In genomic region chr13:49248433-49249002, GRCh38 we compare ENCODE assay signal across 8 cellular contexts. TPM values are rescaled to one million over a fixed set of nuclear protein-coding genes. Genes with fewer than 3 reads are reported as not detected.
DNase-seq lines count a peak whose midpoint lies in the region; ATAC-seq, FAIRE-seq and TF ChIP-seq lines count a peak whose summit lies in the region.

No MANE protein-coding gene starts in this region.

- FAIRE-seq in G401.6 (lab: Jason Lieb, UNC) = peak; percentile 60

- DNase-seq in GM23338 (ENCODE audit: low spot score) = no peak
- peak in 1 of 2 experiments; percentile 5 for DNase-seq in PC-9
- DNase-seq in coronary artery (ENCODE audit: low spot score) = no peak
- no peak for DNase-seq in lung (ENCODE audit: low spot score)
- DNase-seq in tibial nerve (ENCODE audit: low spot score in 2 of 2) = no peak
- DNase-seq in NCI-H1436 treated with DMSO at 0.1 percent for 48 hours (lab: John Stamatoyannopoulos, UW) = no peak
- DNase-seq in middle frontal gyrus (ENCODE audit: extremely low spot score, low spot score) = no peak

- CTCF ChIA-PET in PC-9 (lab: Charles Lee) = interaction anchor here (1.0 to 1.5 kb wide), 2 partner anchors 9 to 147 kb away, joined by 3 read pairs; no protein-coding TSS in a partner anchor

- peaks cover 6% of the 10 kb centered on the region; the same call in 1 of the 2 replicates for H3F3A ChIP-seq in GM23338 (replicated peaks; ENCODE audit: low read depth)
- 0 out of 2 replicates have a peak, but pooled peaks cover 8% of the 10 kb centered on the region for H3F3A ChIP-seq in PC-9 (ENCODE audit: insufficient read depth, low read depth)

- H3K4me1 ChIP-seq in GM23338 (ENCODE audit: insufficient read depth) (no peaks in the 10 kb centered on the region), PC-9 (replicated peaks; ENCODE audit: insufficient read depth) (peaks cover 13% of the 10 kb centered on the region), lung (ENCODE audit: control insufficient read depth in 2 of 2, insufficient read depth in 2 of 2, low read length in 2 of 2) (peaks cover 0 to 2% of the 10 kb centered on the region in 2 donors), tibial nerve (peaks cover 0 to 53% (median 12%) of the 10 kb centered on the region in 4 donors)

- H4K20me1 ChIP-seq in GM23338 (replicated peaks; ENCODE audit: insufficient read depth) (no peaks in the 10 kb centered on the region), PC-9 (ENCODE audit: insufficient read depth) (no peaks in the 10 kb centered on the region)

- H3K27ac Mint-ChIP-seq in GM23338 = peak overlapping the region; percentile 96

- peaks cover 9% of the 10 kb centered on the region for H3K27me3 Mint-ChIP-seq in GM23338 (ENCODE audit: insufficient read depth, low read depth, poor library complexity)

- H3K36me3 ChIP-seq in GM23338 (ENCODE audit: insufficient read depth) (no peaks in the 10 kb centered on the region), PC-9 (ENCODE audit: low read depth) (no peaks in the 10 kb centered on the region), lung (ENCODE audit: control insufficient read depth in 2 of 2, insufficient read depth in 2 of 2, low read length in 2 of 2) (peaks cover 2 to 3% of the 10 kb centered on the region in 2 donors), tibial nerve (peaks cover 0 to 14% (median 0%) of the 10 kb centered on the region in 3 donors)

- H3K9me2 ChIP-seq in GM23338 (ENCODE audit: insufficient read depth) (no peaks in the 10 kb centered on the region), PC-9 (ENCODE audit: insufficient read depth) (no peaks in the 10 kb centered on the region)

- ATAC-seq in GM23338 (peak; percentile 7), lung (ENCODE audit: insufficient read depth, low FRiP score) (peak; percentile 13)

- POLR2A ChIA-PET in PC-9 (lab: Charles Lee; ENCODE audit: unreplicated experiment) = interaction anchor here (0.7 kb wide), 2 partner anchors 32 to 294 kb away, joined by 3 to 4 read pairs; no protein-coding TSS in a partner anchor

- BruUV-seq in PC-9 (replicated peaks; lab: Mats Ljungman, UMichigan) = no TSS peak

- peak overlapping the region; percentile 76 for H3K4me3 ChIP-seq in GM23338
- H3K4me3 ChIP-seq in PC-9 = peak overlapping the region; percentile 76
- H3K4me3 ChIP-seq in coronary artery = peak overlapping the region; percentile 84
- peak overlapping the region; percentile 83 for H3K4me3 ChIP-seq in lung
- H3K4me3 ChIP-seq in tibial nerve = peak overlapping the region; percentile 60 to 91 (median 68)

- H3K9me3 Mint-ChIP-seq in GM23338 = no peaks in the 10 kb centered on the region

- peak overlapping the region; percentile 95 for H3K4me3 Mint-ChIP-seq in GM23338

- H3K4me1 Mint-ChIP-seq in GM23338 = peaks cover 2% of the 10 kb centered on the region; the same call in 1 of the 3 replicates

- intact Hi-C loops in PC-9 (cut with micrococcal nuclease; ENCODE audit: unreplicated experiment) = loop anchor here (5.0 kb wide), 2 partner anchors 194 to 271 kb away; partner anchors contain the start of genes CAB39L, FNDC3A and SETDB2

- no peak overlapping the region for H3K27ac ChIP-seq in GM23338 (ENCODE audit: low read depth)
- H3K27ac ChIP-seq in PC-9 = no peak overlapping the region; the same call in 1 of the 2 replicates
- peak overlapping the region; percentile 89 to 94 for H3K27ac ChIP-seq in coronary artery
- peak overlapping the region; percentile 85 to 97 for H3K27ac ChIP-seq in lung (ENCODE audit: low read depth in 1 of 2, low read length in 1 of 2)
- H3K27ac ChIP-seq in tibial nerve = peak overlapping the region; percentile 84 to 98 (median 90)

- peak in 1 of 2 experiments; percentile 24; a peak in 2 of 4 replicates for TF ChIP-seq CTCF in GM23338 (conservative IDR thresholded peaks at IDR 0.05; ENCODE audit: low read depth in 2 of 2)
- TF ChIP-seq CTCF in PC-9 (conservative IDR thresholded peaks at IDR 0.05) = no peak
- TF ChIP-seq CTCF in coronary artery (IDR thresholded peaks at IDR 0.05) = no peak
- TF ChIP-seq CTCF in lung (IDR thresholded peaks at IDR 0.05; ENCODE audit: control extremely low read depth, extremely low read depth) = no peak
- peak in 1 of 5 experiments; percentile 8 for TF ChIP-seq CTCF in tibial nerve (IDR thresholded peaks at IDR 0.05)

- no peaks in the 10 kb centered on the region for H3K9me3 ChIP-seq in PC-9 (ENCODE audit: insufficient read depth, low read depth)
- no peaks in the 10 kb centered on the region for H3K9me3 ChIP-seq in lung (ENCODE audit: control insufficient read depth in 2 of 2, insufficient read depth in 1 of 2, low read length in 1 of 2)
- no peaks in the 10 kb centered on the region for H3K9me3 ChIP-seq in tibial nerve

- peak overlapping the region; percentile 99 for H2AFZ ChIP-seq in GM23338
- peak overlapping the region; percentile 94 for H2AFZ ChIP-seq in PC-9

- no peaks in the 10 kb centered on the region for H3K27me3 ChIP-seq in GM23338 (ENCODE audit: insufficient read depth)
- peaks cover 22% of the 10 kb centered on the region for H3K27me3 ChIP-seq in PC-9 (ENCODE audit: insufficient read depth, low read depth)
- H3K27me3 ChIP-seq in lung (ENCODE audit: control insufficient read depth, insufficient read depth) = no peaks in the 10 kb centered on the region
- no peaks in the 10 kb centered on the region for H3K27me3 ChIP-seq in tibial nerve

- no peaks in the 10 kb centered on the region for H3K36me3 Mint-ChIP-seq in GM23338 (ENCODE audit: low read depth)

- 1 to 3% methylated on average over 18 of the region's 18 CpGs for WGBS in lung, 2 donors
- 1 to 2% methylated on average over 18 of the region's 18 CpGs for WGBS in tibial nerve, 2 donors

- TF ChIP-seq EP300 in tibial nerve (IDR thresholded peaks at IDR 0.05) = no peak

- no peak for TF ChIP-seq POLR2A in tibial nerve (IDR thresholded peaks at IDR 0.05)

- H3K79me2 ChIP-seq in GM23338 (replicated peaks; ENCODE audit: insufficient read depth) = no peaks in the 10 kb centered on the region
- H3K79me2 ChIP-seq in PC-9 (ENCODE audit: low read depth) = peaks cover 4% of the 10 kb centered on the region; the same call in 1 of the 2 replicates

- H3K4me2 ChIP-seq in GM23338 (peak overlapping the region; percentile 97), PC-9 (peak overlapping the region; percentile 89)

TF ChIP-seq in GM23338, 12 proteins besides CTCF, POLR2A, EP300 and RAD21 (continues in another document):
- TF ChIP-seq CREB1 (CRISPR knock-in tag; IDR thresholded peaks at IDR 0.05; ENCODE audit: low read depth) (no peak), ZNF331 (CRISPR knock-in tag; IDR thresholded peaks at IDR 0.05; ENCODE audit: low read depth) (no peak), STAT1 (IDR thresholded peaks at IDR 0.05; ENCODE audit: unreplicated experiment) (no peak), ETS1 (IDR thresholded peaks at IDR 0.05) (no peak), EZH2phosphoT487 (IDR thresholded peaks at IDR 0.05; ENCODE audit: unreplicated experiment) (no peak), POLR2AphosphoS5 (IDR thresholded peaks at IDR 0.05; ENCODE audit: low read depth) (no peak)

RNA-seq across cellular contexts. Expression of gene CDADC1, which starts 0.8 kb away (rescaled TPM):
- total RNA-seq in GM23338 (2014; rRNA removed; shearing (Covaris generic)) = 1.3 and 3.1 TPM in 2 replicates
- polyA plus RNA-seq in GM23338 (2016; fragmentation: Nextera tagmentation; extraction: Ambion mirVana) = 8.4 and 9.3 TPM in 2 replicates
- 12.4 and 12.9 TPM in 2 replicates for total RNA-seq in PC-9 (2021)
- 10 to 100 TPM in 1 of 2 donors, 1 to 10 TPM in 1; 8.9 to 11.6 TPM for total RNA-seq in lung
- 1 to 10 TPM; 5.2 to 5.3 TPM for polyA plus RNA-seq in lung
- total RNA-seq in tibial nerve = 10 to 100 TPM in 3 of 4 donors, 1 to 10 TPM in 1; 9.0 to 19.5 (median 14.1) TPM

RNA-seq across cellular contexts. Expression of gene MLNR, which starts 28.4 kb away (rescaled TPM):
- total RNA-seq in GM23338 (2014; rRNA removed; shearing (Covaris generic)) = 0.17 and 0.54 TPM in 2 replicates
- polyA plus RNA-seq in GM23338 (2016; fragmentation: Nextera tagmentation; extraction: Ambion mirVana) = 0.17 TPM in 1 of 2 replicates, not detected in the other
- total RNA-seq in PC-9 (2021) = not detected in 2 replicates
- not detected for total RNA-seq in lung
- under 1 TPM in 1 of 2 donors, not detected in 1; 0.02 TPM for polyA plus RNA-seq in lung
- total RNA-seq in tibial nerve = under 1 TPM in 1 of 4 donors, not detected in 3; 0.42 TPM

Comparison
In these comparisons a context has a peak if more than half of its experiments do, and no peak if none do; other contexts are left out.
1. H3K27ac ChIP-seq: peak in coronary artery (2 of 2), lung (2 of 2) and tibial nerve (4 of 4); none in GM23338 (single experiment) and PC-9 (single experiment).
2. Peak in every context shown above with its lines, with median percentiles within 50 percentile points of each other: H3K4me3 ChIP-seq.